Comparison of ENCODE assay signal across 9 cellular contexts in the genomic region with DNA sequence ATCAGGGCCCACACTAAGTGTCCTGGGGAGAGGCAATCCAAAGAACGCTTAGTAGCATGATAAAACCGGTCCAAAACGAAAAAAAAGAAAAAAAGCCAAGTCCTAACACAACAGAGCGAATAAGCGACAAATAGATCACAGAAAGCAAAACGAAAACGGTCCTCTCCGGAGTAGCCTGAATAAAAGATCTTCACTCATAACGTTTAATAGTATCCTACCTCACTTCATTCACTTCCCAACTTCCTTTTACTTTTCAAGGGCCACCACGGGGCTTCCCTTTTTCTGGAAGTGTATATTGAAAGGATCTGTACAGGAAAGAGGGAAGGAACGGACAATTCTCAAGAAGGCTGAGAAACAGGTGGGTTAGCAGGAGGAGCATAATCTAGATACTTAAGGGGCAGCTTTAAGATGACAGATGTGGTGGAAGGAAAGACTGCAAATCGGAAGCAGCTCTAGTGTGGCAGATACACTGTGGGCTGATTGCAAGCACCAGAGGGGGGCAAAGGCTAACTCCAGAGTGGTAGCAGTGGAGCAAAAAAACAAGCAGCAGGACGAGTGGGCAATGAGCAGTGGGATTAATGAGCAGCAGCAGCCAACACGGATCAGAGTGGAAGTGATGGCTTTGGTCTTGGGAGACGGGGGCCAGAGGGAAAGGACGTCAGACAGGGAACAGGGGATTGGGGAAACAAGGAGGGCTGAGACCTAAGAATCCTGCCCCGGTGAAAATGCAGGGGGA. TPM values are rescaled to one million over a fixed set of nuclear protein-coding genes. Genes with fewer than 3 reads are reported as not detected.
DNase-seq lines count a peak whose midpoint lies in the region; ATAC-seq and TF ChIP-seq lines count a peak whose summit lies in the region.
"Had no signal": no experiment of that assay in that cellular context is flagged by ENCODE, and none has a peak within 500 bp of the region (broad histone marks: within the 10 kb centered on the region; RNA-seq: fewer than 3 reads in every experiment).

No MANE protein-coding gene starts in this region.

- DNase-seq in NCI-H2227 (lab: John Stamatoyannopoulos, UW; ENCODE audit: unreplicated experiment) (peak; percentile 47), glomerular visceral epithelial cell (ENCODE audit: extremely low spot score) (peak; percentile 37), progenitor cell of endocrine pancreas (ENCODE audit: low spot score, unreplicated experiment) (peak; percentile 10), GM19240 (ENCODE audit: insufficient read length, low spot score) (no peak)

- H3K27me3 Mint-ChIP-seq in activated T-helper 17 cell treated with anti-CD3 and anti-CD28 coated beads, Interleukin-2, amount 50 U/mL, for 72 hours, result no peaks in the 10 kb centered on the region
- no peaks in the 10 kb centered on the region for H3K27me3 Mint-ChIP-seq in progenitor cell of endocrine pancreas
- H3K27me3 Mint-ChIP-seq: brain had no signal

- peaks cover 5% of the 10 kb centered on the region for H3F3A ChIP-seq in DOHH2 (ENCODE audit: control insufficient read depth, insufficient read depth)

- no peak overlapping the region for H3K27ac Mint-ChIP-seq in activated T-helper 17 cell treated with anti-CD3 and anti-CD28 coated beads, Interleukin-2, amount 50 U/mL, for 72 hours
- no peak overlapping the region for H3K27ac Mint-ChIP-seq in progenitor cell of endocrine pancreas
- H3K27ac Mint-ChIP-seq: brain had no signal

- H3K4me3 ChIP-seq in DOHH2 (ENCODE audit: low read length), result peak overlapping the region; percentile 98

- no peaks in the 10 kb centered on the region for H3K9me3 Mint-ChIP-seq in activated T-helper 17 cell treated with anti-CD3 and anti-CD28 coated beads, Interleukin-2, amount 50 U/mL, for 72 hours
- H3K9me3 Mint-ChIP-seq in progenitor cell of endocrine pancreas (ENCODE audit: low read depth), result no peaks in the 10 kb centered on the region
- H3K9me3 Mint-ChIP-seq: brain had no signal

- H3K4me1 Mint-ChIP-seq in activated T-helper 17 cell treated with anti-CD3 and anti-CD28 coated beads, Interleukin-2, amount 50 U/mL, for 72 hours, result no peaks in the 10 kb centered on the region
- peaks cover 12% of the 10 kb centered on the region for H3K4me1 Mint-ChIP-seq in progenitor cell of endocrine pancreas (ENCODE audit: low read depth)

- TF ChIP-seq CTCF in DOHH2 (IDR thresholded peaks at IDR 0.05; ENCODE audit: low read depth, low read length, poor library complexity, severe bottlenecking) (no peak), progenitor cell of endocrine pancreas (IDR thresholded peaks at IDR 0.05; ENCODE audit: unreplicated experiment) (no peak)

- H3K36me3 ChIP-seq in DOHH2 (ENCODE audit: control insufficient read depth, low read length), result peaks cover 14% of the 10 kb centered on the region

- peak overlapping the region; percentile 72 for H3K27ac ChIP-seq in DOHH2 (ENCODE audit: low read depth, low read length)

- peak overlapping the region; percentile 73 for H3K4me2 ChIP-seq in DOHH2 (ENCODE audit: low read length)

- ATAC-seq in GM21447 (IDR thresholded peaks at IDR 0.05; ENCODE audit: unreplicated experiment) (peak; percentile 27), GM18873 (IDR thresholded peaks at IDR 0.05; ENCODE audit: low FRiP score, unreplicated experiment) (no peak)
- peak; percentile 16 for ATAC-seq in activated T-helper 17 cell treated with anti-CD3 and anti-CD28 coated beads, Interleukin-2, amount 50 U/mL, for 72 hours (replicated peaks)

- H3K79me2 ChIP-seq in DOHH2 (ENCODE audit: control insufficient read depth, low read length), result peaks cover 56% of the 10 kb centered on the region

- H3K9me2 ChIP-seq in DOHH2 (replicated peaks; ENCODE audit: control insufficient read depth, low read length), result no peaks in the 10 kb centered on the region

- peaks cover 23% of the 10 kb centered on the region for H4K20me1 ChIP-seq in DOHH2 (ENCODE audit: control insufficient read depth, insufficient read depth, low read depth, low read length)

- no peaks in the 10 kb centered on the region for H3K27me3 ChIP-seq in DOHH2 (ENCODE audit: control insufficient read depth, low read length)

- H3K4me3 Mint-ChIP-seq in activated T-helper 17 cell treated with anti-CD3 and anti-CD28 coated beads, Interleukin-2, amount 50 U/mL, for 72 hours, result no peak overlapping the region
- no peak overlapping the region for H3K4me3 Mint-ChIP-seq in progenitor cell of endocrine pancreas (ENCODE audit: low read depth)
- H3K4me3 Mint-ChIP-seq: brain had no signal

- H3K36me3 Mint-ChIP-seq in activated T-helper 17 cell treated with anti-CD3 and anti-CD28 coated beads, Interleukin-2, amount 50 U/mL, for 72 hours (ENCODE audit: low read depth), result peaks cover 7% of the 10 kb centered on the region
- no peaks in the 10 kb centered on the region for H3K36me3 Mint-ChIP-seq in progenitor cell of endocrine pancreas (ENCODE audit: insufficient read depth)

- H3K4me1 ChIP-seq in DOHH2 (ENCODE audit: control insufficient read depth, low read length), result peaks cover 31% of the 10 kb centered on the region

- H3K9me3 ChIP-seq in DOHH2 (ENCODE audit: control insufficient read depth, insufficient read depth, low read length), result no peaks in the 10 kb centered on the region

RNA-seq across cellular contexts. Expression of gene CNOT4, which starts 0.9 kb away (rescaled TPM):
- 10 to 100 TPM; 20.1 to 28.1 TPM for total RNA-seq in activated T-helper 17 cell treated with anti-CD3 and anti-CD28 coated beads, Interleukin-2, amount 50 U/mL, for 72 hours
- total RNA-seq in progenitor cell of endocrine pancreas, result 30.1 and 34.3 TPM in 2 replicates

RNA-seq across cellular contexts. Expression of gene NUP205, which starts 48.7 kb away (rescaled TPM):
- total RNA-seq in activated T-helper 17 cell treated with anti-CD3 and anti-CD28 coated beads, Interleukin-2, amount 50 U/mL, for 72 hours, result 100 to 1,000 TPM in 1 of 2 donors, 10 to 100 TPM in 1; 80.9 to 116 TPM
- total RNA-seq in progenitor cell of endocrine pancreas, result 89.9 and 93.1 TPM in 2 replicates
